ENCODE assay signal across 1 cellular context in genomic region chr19:45643927-45644771, GRCh38.
TF ChIP-seq lines count a peak whose summit lies in the region.

No MANE protein-coding gene starts in this region.

TF ChIP-seq in HEK293, 187 proteins besides CTCF, POLR2A, EP300 and RAD21 (continued from another document):
- no peak for TF ChIP-seq ZNF664 (tag by site-specific recombination; IDR thresholded peaks at IDR 0.05)
- no peak for TF ChIP-seq ATF2 (tag by site-specific recombination; IDR thresholded peaks at IDR 0.05; ENCODE audit: low read depth)
